Comparison of ENCODE assay signal across 1 cellular context in the genomic region with DNA sequence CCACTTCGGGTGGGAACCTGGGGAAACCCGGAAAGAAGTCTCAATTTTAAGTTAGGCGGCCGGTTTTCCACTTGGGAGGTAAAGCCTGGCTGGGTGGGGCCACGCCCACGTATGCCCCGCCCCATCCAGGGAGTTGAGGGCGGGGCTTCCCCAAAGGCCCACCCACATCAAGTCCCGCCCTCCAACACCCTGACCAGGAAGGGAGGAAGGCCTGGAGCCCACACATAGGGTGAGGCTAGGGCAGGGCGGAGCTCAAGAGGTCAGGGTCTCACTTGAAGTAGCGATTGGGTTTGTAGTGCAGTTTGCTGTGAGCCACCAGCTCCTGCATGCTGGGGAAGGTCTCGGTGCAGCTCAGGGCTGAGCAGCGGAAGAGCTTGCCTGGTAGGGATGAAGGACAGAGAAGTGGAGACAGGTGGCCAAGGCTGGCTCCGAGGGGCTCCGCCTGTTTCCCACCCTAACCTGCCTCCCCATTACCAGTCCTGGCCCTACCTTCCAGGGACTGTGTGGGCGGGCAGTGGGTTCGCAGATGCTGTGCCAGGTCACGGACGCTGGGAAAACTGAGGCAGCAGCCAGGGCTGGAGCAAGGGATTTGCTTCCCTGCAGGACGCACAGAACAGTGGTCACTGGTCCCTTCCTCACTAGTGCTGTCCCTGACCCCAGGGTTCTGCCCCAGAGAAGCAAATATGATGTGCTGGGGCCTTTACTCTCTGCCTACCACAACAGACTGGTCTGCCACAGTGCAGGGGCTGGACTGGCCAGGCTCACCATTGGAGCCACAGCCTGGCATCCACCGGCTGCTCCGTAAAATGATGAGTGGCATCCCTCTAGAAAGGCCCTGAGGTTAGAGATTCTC.
TF ChIP-seq lines count a peak whose summit lies in the region.

No MANE protein-coding gene starts in this region.

TF ChIP-seq in K562, 482 proteins besides CTCF, POLR2A, EP300 and RAD21 (continued from another document and continues in another):
- peak; percentile 52; the same call in 1 of the 2 replicates for TF ChIP-seq SPI1 (IDR thresholded peaks at IDR 0.05; ENCODE audit: borderline replicate concordance, low read depth, low read length)
- TF ChIP-seq, protein P1, sequence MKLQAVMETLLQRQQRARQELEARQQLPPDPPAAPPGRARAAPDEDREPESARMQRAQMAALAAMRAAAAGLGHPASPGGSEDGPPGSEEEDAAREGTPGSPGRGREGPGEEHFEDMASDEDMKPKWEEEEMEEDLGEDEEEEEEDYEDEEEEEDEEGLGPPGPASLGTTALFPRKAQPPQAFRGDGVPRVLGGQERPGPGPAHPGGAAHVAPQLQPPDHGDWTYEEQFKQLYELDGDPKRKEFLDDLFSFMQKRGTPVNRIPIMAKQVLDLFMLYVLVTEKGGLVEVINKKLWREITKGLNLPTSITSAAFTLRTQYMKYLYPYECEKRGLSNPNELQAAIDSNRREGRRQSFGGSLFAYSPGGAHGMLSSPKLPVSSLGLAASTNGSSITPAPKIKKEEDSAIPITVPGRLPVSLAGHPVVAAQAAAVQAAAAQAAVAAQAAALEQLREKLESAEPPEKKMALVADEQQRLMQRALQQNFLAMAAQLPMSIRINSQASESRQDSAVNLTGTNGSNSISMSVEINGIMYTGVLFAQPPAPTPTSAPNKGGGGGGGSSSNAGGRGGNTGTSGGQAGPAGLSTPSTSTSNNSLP (IDR thresholded peaks at IDR 0.05; ENCODE audit: borderline replicate concordance, low read depth, low read length) = no peak
- TF ChIP-seq KDM4B (IDR thresholded peaks at IDR 0.05; ENCODE audit: borderline replicate concordance in 2 of 2, low read depth in 1 of 2) = no peak
- TF ChIP-seq ZBTB7A (IDR thresholded peaks at IDR 0.05; ENCODE audit: borderline replicate concordance, control insufficient read depth, low read depth, low read length) = 0 out of 2 replicates have a peak, but pooled peaks have one; percentile 31
- TF ChIP-seq, protein P2, sequence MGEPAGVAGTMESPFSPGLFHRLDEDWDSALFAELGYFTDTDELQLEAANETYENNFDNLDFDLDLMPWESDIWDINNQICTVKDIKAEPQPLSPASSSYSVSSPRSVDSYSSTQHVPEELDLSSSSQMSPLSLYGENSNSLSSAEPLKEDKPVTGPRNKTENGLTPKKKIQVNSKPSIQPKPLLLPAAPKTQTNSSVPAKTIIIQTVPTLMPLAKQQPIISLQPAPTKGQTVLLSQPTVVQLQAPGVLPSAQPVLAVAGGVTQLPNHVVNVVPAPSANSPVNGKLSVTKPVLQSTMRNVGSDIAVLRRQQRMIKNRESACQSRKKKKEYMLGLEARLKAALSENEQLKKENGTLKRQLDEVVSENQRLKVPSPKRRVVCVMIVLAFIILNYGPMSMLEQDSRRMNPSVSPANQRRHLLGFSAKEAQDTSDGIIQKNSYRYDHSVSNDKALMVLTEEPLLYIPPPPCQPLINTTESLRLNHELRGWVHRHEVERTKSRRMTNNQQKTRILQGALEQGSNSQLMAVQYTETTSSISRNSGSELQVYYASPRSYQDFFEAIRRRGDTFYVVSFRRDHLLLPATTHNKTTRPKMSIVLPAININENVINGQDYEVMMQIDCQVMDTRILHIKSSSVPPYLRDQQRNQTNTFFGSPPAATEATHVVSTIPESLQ (CRISPR knock-in tag; IDR thresholded peaks at IDR 0.05) = no peak
- TF ChIP-seq, protein P3, sequence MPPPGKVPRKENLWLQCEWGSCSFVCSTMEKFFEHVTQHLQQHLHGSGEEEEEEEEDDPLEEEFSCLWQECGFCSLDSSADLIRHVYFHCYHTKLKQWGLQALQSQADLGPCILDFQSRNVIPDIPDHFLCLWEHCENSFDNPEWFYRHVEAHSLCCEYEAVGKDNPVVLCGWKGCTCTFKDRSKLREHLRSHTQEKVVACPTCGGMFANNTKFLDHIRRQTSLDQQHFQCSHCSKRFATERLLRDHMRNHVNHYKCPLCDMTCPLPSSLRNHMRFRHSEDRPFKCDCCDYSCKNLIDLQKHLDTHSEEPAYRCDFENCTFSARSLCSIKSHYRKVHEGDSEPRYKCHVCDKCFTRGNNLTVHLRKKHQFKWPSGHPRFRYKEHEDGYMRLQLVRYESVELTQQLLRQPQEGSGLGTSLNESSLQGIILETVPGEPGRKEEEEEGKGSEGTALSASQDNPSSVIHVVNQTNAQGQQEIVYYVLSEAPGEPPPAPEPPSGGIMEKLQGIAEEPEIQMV (tag; conservative IDR thresholded peaks at IDR 0.05; ENCODE audit: low read depth) = no peak
- no peak for TF ChIP-seq U2AF1 (optimal IDR thresholded peaks at IDR 0.05; ENCODE audit: low read depth, low read length)
- no peak for TF ChIP-seq ETV6 (IDR thresholded peaks at IDR 0.05; ENCODE audit: borderline replicate concordance in 1 of 2, low read depth in 2 of 2, low read length in 1 of 2)
- TF ChIP-seq ETV6 (CRISPR knock-in tag; IDR thresholded peaks at IDR 0.05; ENCODE audit: borderline replicate concordance) = no peak
- TF ChIP-seq, protein P4, sequence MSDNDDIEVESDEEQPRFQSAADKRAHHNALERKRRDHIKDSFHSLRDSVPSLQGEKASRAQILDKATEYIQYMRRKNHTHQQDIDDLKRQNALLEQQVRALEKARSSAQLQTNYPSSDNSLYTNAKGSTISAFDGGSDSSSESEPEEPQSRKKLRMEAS (CRISPR knock-in tag; IDR thresholded peaks at IDR 0.05) = 0 out of 2 replicates have a peak, but pooled peaks have one; percentile 22
- TF ChIP-seq SLC30A9 (CRISPR knock-in tag; IDR thresholded peaks at IDR 0.05) = no peak
- TF ChIP-seq ILF3 (IDR thresholded peaks at IDR 0.05; ENCODE audit: borderline replicate concordance) = no peak
- TF ChIP-seq ARID1B (IDR thresholded peaks at IDR 0.05) = no peak
- TF ChIP-seq BRCA1 (IDR thresholded peaks at IDR 0.05) = no peak
- 0 out of 2 replicates have a peak, but pooled peaks have one; percentile 64 for TF ChIP-seq BRCA1 (CRISPR knock-in tag; IDR thresholded peaks at IDR 0.05)
- peak; percentile 18; the same call in 1 of the 2 replicates for TF ChIP-seq PHF8 (IDR thresholded peaks at IDR 0.05; ENCODE audit: borderline replicate concordance, low read length)
- TF ChIP-seq SIRT6 (IDR thresholded peaks at IDR 0.05; ENCODE audit: low read depth, low read length) = no peak
- no peak for TF ChIP-seq PHB2 (IDR thresholded peaks at IDR 0.05; ENCODE audit: low read depth)
- no peak for TF ChIP-seq MYNN (IDR thresholded peaks at IDR 0.05)
- TF ChIP-seq MYNN (CRISPR knock-in tag; IDR thresholded peaks at IDR 0.05) = no peak
- TF ChIP-seq, protein P5, sequence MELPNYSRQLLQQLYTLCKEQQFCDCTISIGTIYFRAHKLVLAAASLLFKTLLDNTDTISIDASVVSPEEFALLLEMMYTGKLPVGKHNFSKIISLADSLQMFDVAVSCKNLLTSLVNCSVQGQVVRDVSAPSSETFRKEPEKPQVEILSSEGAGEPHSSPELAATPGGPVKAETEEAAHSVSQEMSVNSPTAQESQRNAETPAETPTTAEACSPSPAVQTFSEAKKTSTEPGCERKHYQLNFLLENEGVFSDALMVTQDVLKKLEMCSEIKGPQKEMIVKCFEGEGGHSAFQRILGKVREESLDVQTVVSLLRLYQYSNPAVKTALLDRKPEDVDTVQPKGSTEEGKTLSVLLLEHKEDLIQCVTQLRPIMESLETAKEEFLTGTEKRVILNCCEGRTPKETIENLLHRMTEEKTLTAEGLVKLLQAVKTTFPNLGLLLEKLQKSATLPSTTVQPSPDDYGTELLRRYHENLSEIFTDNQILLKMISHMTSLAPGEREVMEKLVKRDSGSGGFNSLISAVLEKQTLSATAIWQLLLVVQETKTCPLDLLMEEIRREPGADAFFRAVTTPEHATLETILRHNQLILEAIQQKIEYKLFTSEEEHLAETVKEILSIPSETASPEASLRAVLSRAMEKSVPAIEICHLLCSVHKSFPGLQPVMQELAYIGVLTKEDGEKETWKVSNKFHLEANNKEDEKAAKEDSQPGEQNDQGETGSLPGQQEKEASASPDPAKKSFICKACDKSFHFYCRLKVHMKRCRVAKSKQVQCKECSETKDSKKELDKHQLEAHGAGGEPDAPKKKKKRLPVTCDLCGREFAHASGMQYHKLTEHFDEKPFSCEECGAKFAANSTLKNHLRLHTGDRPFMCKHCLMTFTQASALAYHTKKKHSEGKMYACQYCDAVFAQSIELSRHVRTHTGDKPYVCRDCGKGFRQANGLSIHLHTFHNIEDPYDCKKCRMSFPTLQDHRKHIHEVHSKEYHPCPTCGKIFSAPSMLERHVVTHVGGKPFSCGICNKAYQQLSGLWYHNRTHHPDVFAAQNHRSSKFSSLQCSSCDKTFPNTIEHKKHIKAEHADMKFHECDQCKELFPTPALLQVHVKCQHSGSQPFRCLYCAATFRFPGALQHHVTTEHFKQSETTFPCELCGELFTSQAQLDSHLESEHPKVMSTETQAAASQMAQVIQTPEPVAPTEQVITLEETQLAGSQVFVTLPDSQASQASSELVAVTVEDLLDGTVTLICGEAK (IDR thresholded peaks at IDR 0.05) = no peak
- TF ChIP-seq, protein P5 (CRISPR knock-in tag; IDR thresholded peaks at IDR 0.05) = no peak
- peak; percentile 29 for TF ChIP-seq TBP (optimal IDR thresholded peaks at IDR 0.05; ENCODE audit: low read depth, low read length)
- TF ChIP-seq, protein P6, sequence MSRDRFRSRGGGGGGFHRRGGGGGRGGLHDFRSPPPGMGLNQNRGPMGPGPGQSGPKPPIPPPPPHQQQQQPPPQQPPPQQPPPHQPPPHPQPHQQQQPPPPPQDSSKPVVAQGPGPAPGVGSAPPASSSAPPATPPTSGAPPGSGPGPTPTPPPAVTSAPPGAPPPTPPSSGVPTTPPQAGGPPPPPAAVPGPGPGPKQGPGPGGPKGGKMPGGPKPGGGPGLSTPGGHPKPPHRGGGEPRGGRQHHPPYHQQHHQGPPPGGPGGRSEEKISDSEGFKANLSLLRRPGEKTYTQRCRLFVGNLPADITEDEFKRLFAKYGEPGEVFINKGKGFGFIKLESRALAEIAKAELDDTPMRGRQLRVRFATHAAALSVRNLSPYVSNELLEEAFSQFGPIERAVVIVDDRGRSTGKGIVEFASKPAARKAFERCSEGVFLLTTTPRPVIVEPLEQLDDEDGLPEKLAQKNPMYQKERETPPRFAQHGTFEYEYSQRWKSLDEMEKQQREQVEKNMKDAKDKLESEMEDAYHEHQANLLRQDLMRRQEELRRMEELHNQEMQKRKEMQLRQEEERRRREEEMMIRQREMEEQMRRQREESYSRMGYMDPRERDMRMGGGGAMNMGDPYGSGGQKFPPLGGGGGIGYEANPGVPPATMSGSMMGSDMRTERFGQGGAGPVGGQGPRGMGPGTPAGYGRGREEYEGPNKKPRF (IDR thresholded peaks at IDR 0.05; ENCODE audit: low read depth, low read length) = no peak
- no peak for TF ChIP-seq TAF15 (IDR thresholded peaks at IDR 0.05; ENCODE audit: low read depth, low read length)
- no peak for TF ChIP-seq NCOA1 (IDR thresholded peaks at IDR 0.05; ENCODE audit: low read depth)
- TF ChIP-seq ZNF57 (CRISPR knock-in tag; IDR thresholded peaks at IDR 0.05) = no peak
- no peak for TF ChIP-seq ZC3H11A (IDR thresholded peaks at IDR 0.05; ENCODE audit: low read depth, low read length)
- peak in 1 of 2 experiments; percentile 43; a peak in 1 of 3 replicates for TF ChIP-seq CBX3 (IDR thresholded peaks at IDR 0.05; ENCODE audit: borderline replicate concordance in 1 of 2, low read length in 2 of 2)
- TF ChIP-seq, protein P7, sequence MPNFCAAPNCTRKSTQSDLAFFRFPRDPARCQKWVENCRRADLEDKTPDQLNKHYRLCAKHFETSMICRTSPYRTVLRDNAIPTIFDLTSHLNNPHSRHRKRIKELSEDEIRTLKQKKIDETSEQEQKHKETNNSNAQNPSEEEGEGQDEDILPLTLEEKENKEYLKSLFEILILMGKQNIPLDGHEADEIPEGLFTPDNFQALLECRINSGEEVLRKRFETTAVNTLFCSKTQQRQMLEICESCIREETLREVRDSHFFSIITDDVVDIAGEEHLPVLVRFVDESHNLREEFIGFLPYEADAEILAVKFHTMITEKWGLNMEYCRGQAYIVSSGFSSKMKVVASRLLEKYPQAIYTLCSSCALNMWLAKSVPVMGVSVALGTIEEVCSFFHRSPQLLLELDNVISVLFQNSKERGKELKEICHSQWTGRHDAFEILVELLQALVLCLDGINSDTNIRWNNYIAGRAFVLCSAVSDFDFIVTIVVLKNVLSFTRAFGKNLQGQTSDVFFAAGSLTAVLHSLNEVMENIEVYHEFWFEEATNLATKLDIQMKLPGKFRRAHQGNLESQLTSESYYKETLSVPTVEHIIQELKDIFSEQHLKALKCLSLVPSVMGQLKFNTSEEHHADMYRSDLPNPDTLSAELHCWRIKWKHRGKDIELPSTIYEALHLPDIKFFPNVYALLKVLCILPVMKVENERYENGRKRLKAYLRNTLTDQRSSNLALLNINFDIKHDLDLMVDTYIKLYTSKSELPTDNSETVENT (CRISPR knock-in tag; IDR thresholded peaks at IDR 0.05) = peak; percentile 39; the same call in 1 of the 2 replicates
- TF ChIP-seq FOXJ3 (CRISPR knock-in tag; IDR thresholded peaks at IDR 0.05) = no peak
- TF ChIP-seq COPS2 (conservative IDR thresholded peaks at IDR 0.05) = no peak
- 0 out of 2 replicates have a peak, but pooled peaks have one; percentile 30 for TF ChIP-seq ZC3H4 (CRISPR knock-in tag; IDR thresholded peaks at IDR 0.05; ENCODE audit: borderline replicate concordance)
- no peak for TF ChIP-seq SNRNP70 (optimal IDR thresholded peaks at IDR 0.05; ENCODE audit: low read depth, low read length)
- TF ChIP-seq ELF1 (tag; IDR thresholded peaks at IDR 0.05) = peak; percentile 52; the same call in 1 of the 2 replicates
- TF ChIP-seq POLR2G (IDR thresholded peaks at IDR 0.05; ENCODE audit: low read depth, low read length) = no peak; the same call in 1 of the 2 replicates
- TF ChIP-seq CBFA2T2 (conservative IDR thresholded peaks at IDR 0.05) = no peak
- TF ChIP-seq PCBP2 (IDR thresholded peaks at IDR 0.05; ENCODE audit: low read depth, low read length, poor library complexity, severe bottlenecking) = no peak
